In the genomic region with DNA sequence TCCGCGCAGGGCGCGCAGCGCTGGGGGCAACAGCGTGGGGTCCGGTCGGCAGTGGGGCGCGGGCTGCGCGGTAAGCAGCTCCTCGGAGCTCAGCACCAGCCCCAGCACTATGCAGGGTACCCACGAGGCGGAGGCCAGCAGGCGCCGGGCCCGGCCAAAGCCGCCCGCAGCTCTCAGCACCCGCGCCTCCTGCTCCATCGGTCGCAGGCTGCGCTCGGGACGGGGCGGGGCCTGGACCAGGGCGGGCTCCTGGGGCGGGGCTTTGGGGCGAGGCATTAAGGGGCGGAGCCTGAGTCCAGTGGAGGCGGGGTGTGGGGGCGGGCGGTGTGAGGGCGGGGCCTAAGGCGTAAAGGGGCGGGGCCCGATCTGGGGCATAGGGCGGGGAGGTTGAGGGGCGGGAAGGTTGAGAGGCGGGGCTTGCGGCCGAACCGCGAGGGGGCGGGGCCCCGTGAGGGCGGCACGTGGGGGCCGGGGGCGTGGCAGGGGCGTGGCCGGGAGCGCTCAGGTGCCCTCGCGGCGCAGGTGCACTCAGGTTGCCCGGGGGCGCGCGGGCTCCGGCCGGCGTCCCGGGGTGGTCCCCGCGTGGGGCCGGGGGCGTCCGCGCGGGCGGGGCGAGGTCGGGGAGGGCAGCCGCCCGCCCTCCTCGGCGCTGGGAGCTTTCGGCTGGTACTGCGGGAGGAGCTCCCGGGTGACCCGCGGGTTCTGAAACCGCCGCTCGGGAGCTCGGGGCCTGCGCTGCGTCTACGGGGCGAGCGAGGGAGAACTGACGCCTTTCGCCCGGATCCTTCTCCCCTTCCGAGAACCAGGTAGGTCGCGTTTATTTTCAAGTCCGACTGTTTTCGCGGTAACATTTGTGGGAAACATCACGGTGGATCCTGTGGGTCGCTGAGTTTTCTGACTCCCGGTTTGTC, we compare ENCODE assay signal across 10 cellular contexts. TPM values are rescaled to one million over a fixed set of nuclear protein-coding genes. Genes with fewer than 3 reads are reported as not detected.
DNase-seq lines count a peak whose midpoint lies in the region; ATAC-seq, FAIRE-seq and TF ChIP-seq lines count a peak whose summit lies in the region.
"Had no signal": no experiment of that assay in that cellular context is flagged by ENCODE, and none has a peak within 500 bp of the region (broad histone marks: within the 10 kb centered on the region; RNA-seq: fewer than 3 reads in every experiment).

No MANE protein-coding gene starts in this region.

- H3K4me1 Mint-ChIP-seq in IgD-negative memory B cell, result peaks cover 0 to 6% (median 0%) of the 10 kb centered on the region in 3 donors

- no peak for TF ChIP-seq RAD21 in GM12878 (IDR thresholded peaks at IDR 0.05; ENCODE audit: insufficient read depth, low read depth, low read length)

- no peak overlapping the region for H3K4me2 ChIP-seq in GM12878 (ENCODE audit: control insufficient read depth, insufficient read depth)

- H4K20me1 ChIP-seq in GM12878 (ENCODE audit: control insufficient read depth, insufficient read depth), result no peaks in the 10 kb centered on the region

- TF ChIP-seq CTCF in GM12878 (IDR thresholded peaks at IDR 0.05 in 2 of 3, conservative IDR thresholded peaks at IDR 0.05 in 1 of 3; ENCODE audit: control insufficient read depth in 2 of 3, extremely low read depth in 1 of 3, insufficient read depth in 1 of 3, low read depth in 3 of 3, low read length in 3 of 3), result no peak

- RAD21 ChIA-PET in GM12878 (lab: Charles Lee; ENCODE audit: unreplicated experiment), result no interaction called here

- POLR2A ChIA-PET in GM12878 (lab: Charles Lee), result no interaction called here

- peaks cover 47% of the 10 kb centered on the region for H3K27me3 Mint-ChIP-seq in IgD-negative memory B cell

- H3K9me3 ChIP-seq in GM12878 (replicated peaks; ENCODE audit: control insufficient read depth, insufficient read depth, low read length) (peaks cover 3% of the 10 kb centered on the region; the same call in 1 of the 3 replicates), iPS-18c (ENCODE audit: control insufficient read depth, insufficient read depth, low read length) (peaks cover 3% of the 10 kb centered on the region)

- in situ Hi-C loops in GM12878 (cut with MboI), result no loop called here

- H3K79me2 ChIP-seq in GM12878 (ENCODE audit: control insufficient read depth, insufficient read depth, low read length), result no peaks in the 10 kb centered on the region

- no peaks in the 10 kb centered on the region for H3K4me1 ChIP-seq in GM12878 (ENCODE audit: control insufficient read depth, insufficient read depth, low read length)

- DNase-seq in COLO829 (ENCODE audit: low spot score) (peak; percentile 73), T1000 (lab: John Stamatoyannopoulos, UW) (peak; percentile 80), GM12878 (ENCODE audit: low read depth, low spot score) (no peak), mesenteric fat pad (ENCODE audit: low spot score) (no peak)
- DNase-seq in stimulated activated CD4-positive, alpha-beta T cell treated with anti-CD3 and anti-CD28 coated beads, Interleukin-15, amount 100 ng/mL, for 48 hours (ENCODE audit: low read depth in 2 of 2), result peak; percentile 75 to 84

- WGBS in GM12878 (ENCODE audit: insufficient coverage, insufficient replicate concordance, low lambda C conversion rate, missing lambda C conversion rate), result 22% methylated on average over 45 of the region's 106 CpGs

- peak; percentile 69 for FAIRE-seq in GM12878 (lab: Jason Lieb, UNC)

- H3K9me3 Mint-ChIP-seq in IgD-negative memory B cell, result peaks cover 3% of the 10 kb centered on the region in 3 donors

- H3K4me3 ChIP-seq in GM12878 (no peak overlapping the region), iPS-18c (ENCODE audit: insufficient read depth, low read depth, low read length) (peak overlapping the region; percentile 63)

- no peak overlapping the region for H2AFZ ChIP-seq in GM12878 (ENCODE audit: control insufficient read depth, low read depth, low read length)

- no peak overlapping the region for H3K27ac ChIP-seq in GM12878 (ENCODE audit: control insufficient read depth, insufficient read depth)
- H3K27ac ChIP-seq: HL-60 had no signal

- H3K27me3 ChIP-seq in GM12878 (replicated peaks in 1 of 2; ENCODE audit: control insufficient read depth in 2 of 2, insufficient read depth in 2 of 2, low read length in 1 of 2), result peaks cover 3 to 9% of the 10 kb centered on the region in 2 experiments; a peak in 3 of 4 replicates

- no peaks in the 10 kb centered on the region for H3K36me3 ChIP-seq in GM12878 (ENCODE audit: control insufficient read depth in 2 of 2, insufficient read depth in 2 of 2, low read length in 1 of 2)

- CTCF ChIA-PET in GM12878 (lab: Yijun Ruan, JAX), result no interaction called here

- no TSS peak for BruUV-seq in GM12878 (replicated peaks; lab: Mats Ljungman, UMichigan)

- no peak for TF ChIP-seq EP300 in GM12878 (IDR thresholded peaks at IDR 0.05; ENCODE audit: borderline replicate concordance in 1 of 2, control insufficient read depth in 1 of 2, low read depth in 2 of 2, low read length in 2 of 2)

- no peaks in the 10 kb centered on the region for H3K36me3 Mint-ChIP-seq in IgD-negative memory B cell

- intact Hi-C loops in GM12878 (cut with micrococcal nuclease; ENCODE audit: unreplicated experiment), result no loop called here

- SMC1A ChIA-PET in GM12878 (lab: Charles Lee; ENCODE audit: uncharacterized antibody, unreplicated experiment), result no interaction called here

- ATAC-seq in GM12878 (peak; percentile 62), GM18505 (IDR thresholded peaks at IDR 0.05; ENCODE audit: unreplicated experiment) (no peak)

- peak overlapping the region in 1 of 4 donors; percentile 37 for H3K4me3 Mint-ChIP-seq in IgD-negative memory B cell

- no peak overlapping the region for H3K9ac ChIP-seq in GM12878 (ENCODE audit: control insufficient read depth, insufficient read depth, low read length)

- no peak for TF ChIP-seq POLR2A in GM12878 (IDR thresholded peaks at IDR 0.05; ENCODE audit: low read depth, low read length)
- TF ChIP-seq POLR2A in GM18505 (IDR thresholded peaks at IDR 0.05; ENCODE audit: borderline replicate concordance, extremely low read depth, insufficient read depth, insufficient read length), result no peak

- H3K27ac Mint-ChIP-seq in IgD-negative memory B cell, result peak overlapping the region in 2 of 3 donors; percentile 67 to 69

RNA-seq across cellular contexts. Expression of gene SLC22A31, which starts 1.4 kb away (rescaled TPM):
- polyA plus RNA-seq in IgD-negative memory B cell (not detected), GM12878 (2011; rRNA removed) (0.20 and 0.23 TPM in 2 replicates), GM12878 (2014; fragmentation: Illumina TruSeq; extraction: Trizol) (not detected in 2 replicates), GM12878 (2014; fragmentation: Nextera tagmentation; extraction: Ambion mirVana) (not detected), GM12878 (2014; rRNA removed) (0.24 and 0.27 TPM in 2 replicates), GM12878 (2016; fragmentation: Nextera tagmentation; extraction: Ambion mirVana) (under 1 TPM in 1 of 2 experiments, not detected in 1; 0.13 TPM)
- total RNA-seq in GM12878 (2013; cell fraction: nucleolus; rRNA removed), result not detected in 2 replicates
- total RNA-seq in GM12878 (2014; rRNA removed) (not detected in 2 replicates), GM12878 (2014; rRNA removed; fragmentation: Illumina TruSeq; extraction: Trizol) (not detected in 2 replicates), GM12878 (2021) (0.19 TPM in 1 of 2 replicates, not detected in the other), mesenteric fat pad (0.35 TPM)
- not detected for polyA plus RNA-seq in GM12878 (2011; ENCODE audit: low read depth)
- 0.75 and 0.94 TPM in 2 replicates for polyA plus RNA-seq in GM12878 (2011; cell fraction: cytosol; rRNA removed)
- 12.2 and 13.6 TPM in 2 replicates for polyA plus RNA-seq in GM12878 (2011; cell fraction: nucleus; rRNA removed)
- polyA plus RNA-seq in GM12878 (2012), result not detected in 2 replicates
- 0.52 TPM in 1 of 2 replicates, not detected in the other for polyA minus RNA-seq in GM12878 (2011; rRNA and poly(A)+ RNA removed)
- not detected in 2 replicates for polyA minus RNA-seq in GM12878 (2011; cell fraction: cytosol; rRNA and poly(A)+ RNA removed)
- 0.96 TPM in 1 of 2 replicates, not detected in the other for polyA minus RNA-seq in GM12878 (2011; cell fraction: nucleus; rRNA and poly(A)+ RNA removed)
- total RNA-seq: temporal lobe had no signal

RNA-seq across cellular contexts. Expression of gene ZNF778, which starts 15.8 kb away (rescaled TPM):
- 1.3 TPM for polyA plus RNA-seq in IgD-negative memory B cell
- total RNA-seq in GM12878 (2013; cell fraction: nucleolus; rRNA removed), result 15.8 and 17.3 TPM in 2 replicates
- total RNA-seq in GM12878 (2014; rRNA removed), result 3.3 and 6.5 TPM in 2 replicates
- 3.5 and 3.6 TPM in 2 replicates for total RNA-seq in GM12878 (2014; rRNA removed; fragmentation: Illumina TruSeq; extraction: Trizol)
- total RNA-seq in GM12878 (2021), result 6.4 and 9.7 TPM in 2 replicates
- 2.2 TPM for polyA plus RNA-seq in GM12878 (2011; ENCODE audit: low read depth)
- 3.8 and 4.4 TPM in 2 replicates for polyA plus RNA-seq in GM12878 (2011; rRNA removed)
- 2.8 and 3.8 TPM in 2 replicates for polyA plus RNA-seq in GM12878 (2011; cell fraction: cytosol; rRNA removed)
- 6.7 and 8.5 TPM in 2 replicates for polyA plus RNA-seq in GM12878 (2011; cell fraction: nucleus; rRNA removed)
- polyA plus RNA-seq in GM12878 (2012), result 2.4 and 5.4 TPM in 2 replicates
- 4.3 and 4.6 TPM in 2 replicates for polyA plus RNA-seq in GM12878 (2014; fragmentation: Illumina TruSeq; extraction: Trizol)
- under 1 TPM; 0.20 to 0.40 TPM for polyA plus RNA-seq in GM12878 (2014; fragmentation: Nextera tagmentation; extraction: Ambion mirVana)
- 4.2 and 5.9 TPM in 2 replicates for polyA plus RNA-seq in GM12878 (2014; rRNA removed)
- polyA plus RNA-seq in GM12878 (2016; fragmentation: Nextera tagmentation; extraction: Ambion mirVana), result 1 to 10 TPM; 2.3 to 3.8 TPM
- 6.1 and 8.8 TPM in 2 replicates for polyA minus RNA-seq in GM12878 (2011; rRNA and poly(A)+ RNA removed)
- 1.3 and 3.7 TPM in 2 replicates for polyA minus RNA-seq in GM12878 (2011; cell fraction: cytosol; rRNA and poly(A)+ RNA removed)
- 5.7 and 8.7 TPM in 2 replicates for polyA minus RNA-seq in GM12878 (2011; cell fraction: nucleus; rRNA and poly(A)+ RNA removed)
- total RNA-seq in mesenteric fat pad, result 11.7 TPM

RNA-seq across cellular contexts. Expression of gene CDH15, which starts 30.2 kb away (rescaled TPM):
- polyA plus RNA-seq in IgD-negative memory B cell, result not detected
- not detected in 2 replicates for total RNA-seq in GM12878 (2013; cell fraction: nucleolus; rRNA removed)
- total RNA-seq in GM12878 (2014; rRNA removed), result 0.06 TPM in 1 of 2 replicates, not detected in the other
- total RNA-seq in GM12878 (2014; rRNA removed; fragmentation: Illumina TruSeq; extraction: Trizol), result not detected in 2 replicates
- total RNA-seq in GM12878 (2021), result not detected in 2 replicates
- not detected for polyA plus RNA-seq in GM12878 (2011; ENCODE audit: low read depth)
- polyA plus RNA-seq in GM12878 (2011; rRNA removed), result not detected in 2 replicates
- not detected in 2 replicates for polyA plus RNA-seq in GM12878 (2011; cell fraction: cytosol; rRNA removed)
- not detected in 2 replicates for polyA plus RNA-seq in GM12878 (2011; cell fraction: nucleus; rRNA removed)
- polyA plus RNA-seq in GM12878 (2012), result 0.20 TPM in 1 of 2 replicates, not detected in the other
- not detected in 2 replicates for polyA plus RNA-seq in GM12878 (2014; fragmentation: Illumina TruSeq; extraction: Trizol)
- under 1 TPM in 1 of 2 experiments, not detected in 1; 0.02 TPM for polyA plus RNA-seq in GM12878 (2014; fragmentation: Nextera tagmentation; extraction: Ambion mirVana)
- polyA plus RNA-seq in GM12878 (2014; rRNA removed), result 0.05 TPM in 1 of 2 replicates, not detected in the other
- polyA plus RNA-seq in GM12878 (2016; fragmentation: Nextera tagmentation; extraction: Ambion mirVana), result not detected
- not detected in 2 replicates for polyA minus RNA-seq in GM12878 (2011; rRNA and poly(A)+ RNA removed)
- polyA minus RNA-seq in GM12878 (2011; cell fraction: cytosol; rRNA and poly(A)+ RNA removed), result not detected in 2 replicates
- not detected in 2 replicates for polyA minus RNA-seq in GM12878 (2011; cell fraction: nucleus; rRNA and poly(A)+ RNA removed)
- total RNA-seq in mesenteric fat pad, result not detected

Comparison
In these comparisons a context has a peak if more than half of its experiments do, and no peak if none do; other contexts are left out.
1. DNase-seq: peak in COLO829 (single experiment), T1000 (single experiment) and stimulated activated CD4-positive, alpha-beta T cell treated with anti-CD3 and anti-CD28 coated beads, Interleukin-15, amount 100 ng/mL, for 48 hours (2 of 2); none in GM12878 (single experiment) and mesenteric fat pad (single experiment).